In genomic region chr3:174125267-174125844, GRCh38 we compare ENCODE assay signal across 8 cellular contexts.
DNase-seq lines count a peak whose midpoint lies in the region; ATAC-seq lines count a peak whose summit lies in the region.

No MANE protein-coding gene starts in this region.

- DNase-seq in Caki2 (ENCODE audit: low read depth) (peak; percentile 56), KBM-7 (peak; percentile 24), OCI-M1 (lab: John Stamatoyannopoulos, UW) (peak; percentile 30), glomerular visceral epithelial cell (ENCODE audit: extremely low spot score) (peak; percentile 0), GF-D8 (lab: John Stamatoyannopoulos, UW) (no peak), left colon (no peak)

- ATAC-seq in GM21515 (IDR thresholded peaks at IDR 0.05; ENCODE audit: unreplicated experiment): no peak
- ATAC-seq in GM21576 (IDR thresholded peaks at IDR 0.05; ENCODE audit: unreplicated experiment): no peak
- no peak for ATAC-seq in left colon

- in situ Hi-C loops in Caki2 (cut with HindIII; ENCODE audit: low pct_unique_long_range_greater_than_20kb, low sequenced_read_pairs) (no loop called here), KBM-7 (cut with MboI; ENCODE audit: low pct_unique_long_range_greater_than_20kb, low sequenced_read_pairs) (no loop called here)

- intact Hi-C loops in left colon (cut with DNase I, micrococcal nuclease): no loop called here

Comparison
In these comparisons a context has a peak if more than half of its experiments do, and no peak if none do; other contexts are left out.
1. DNase-seq: peak in Caki2 (single experiment), KBM-7 (single experiment), OCI-M1 (single experiment) and glomerular visceral epithelial cell (single experiment); none in GF-D8 (single experiment) and left colon (0 of 2).